ENCODE assay signal across 1 cellular context in the genomic region with DNA sequence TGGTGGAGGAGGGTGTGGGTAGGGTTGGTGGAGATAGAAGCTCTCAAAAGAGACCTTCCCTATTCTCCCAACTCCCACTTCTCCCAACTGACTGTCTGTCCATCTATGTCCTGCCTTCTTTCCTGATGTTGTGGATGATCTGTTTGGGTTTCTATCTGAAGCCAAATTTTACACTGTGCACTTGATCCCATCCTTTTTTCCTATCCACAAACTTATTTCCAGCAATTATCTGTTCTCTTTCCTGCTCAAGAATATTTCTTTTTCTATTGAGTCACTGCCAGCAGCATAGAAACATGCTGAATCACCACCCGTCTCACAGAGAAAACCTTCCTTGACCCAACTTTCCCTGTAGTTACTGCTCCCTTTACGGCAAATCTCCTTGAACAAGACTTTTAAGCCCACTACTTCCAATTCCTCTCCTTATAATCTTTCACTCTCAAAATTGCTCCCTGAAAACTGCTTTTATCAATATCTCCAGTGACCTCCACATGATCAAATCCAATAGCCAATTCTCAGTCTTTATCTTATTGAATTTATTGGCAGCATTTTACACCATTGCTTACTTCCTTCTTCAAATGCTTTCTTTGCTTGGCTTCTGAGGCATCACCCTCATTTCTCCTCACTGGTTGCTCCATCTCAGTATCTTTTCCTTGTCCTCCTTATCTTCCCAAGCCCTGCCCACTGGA.
A peak's percentile ranks its signal among the peaks of the same experiment; 100 is the strongest.
TF ChIP-seq lines count a peak whose summit lies in the region.

No MANE protein-coding gene starts in this region.

TF ChIP-seq in endothelial cell of umbilical vein, 7 proteins besides CTCF, POLR2A, EP300 and RAD21:
- TF ChIP-seq MYC (IDR thresholded peaks at IDR 0.05; ENCODE audit: low read depth, low read length) (no peak), EZH2 (IDR thresholded peaks at IDR 0.05; ENCODE audit: borderline replicate concordance, low read depth, low read length, severe bottlenecking) (no peak), FOS (IDR thresholded peaks at IDR 0.05; ENCODE audit: borderline replicate concordance, insufficient read depth, low read length) (peak; percentile 83), JUN (IDR thresholded peaks at IDR 0.05; ENCODE audit: borderline replicate concordance, insufficient read depth, insufficient read length, low read depth) (peak; percentile 24), POLR2AphosphoS5 (IDR thresholded peaks at IDR 0.05; ENCODE audit: insufficient read depth, low read depth, low read length) (no peak)
